Comparison of ENCODE assay signal across 1 cellular context in genomic region chr2:187395276-187396015, GRCh38.
TF ChIP-seq lines count a peak whose summit lies in the region.

No MANE protein-coding gene starts in this region.

TF ChIP-seq in GM12878, 131 proteins besides CTCF, POLR2A, EP300 and RAD21 (continued from another document):
- TF ChIP-seq RUNX3 (IDR thresholded peaks at IDR 0.05; ENCODE audit: low read length) (no peak), RBBP5 (conservative IDR thresholded peaks at IDR 0.05) (no peak), TBL1XR1 (IDR thresholded peaks at IDR 0.05; ENCODE audit: low read depth, low read length) (no peak), CBX3 (IDR thresholded peaks at IDR 0.05; ENCODE audit: borderline replicate concordance, low read depth) (no peak), ATF7 (IDR thresholded peaks at IDR 0.05; ENCODE audit: low read depth) (no peak), JUND (IDR thresholded peaks at IDR 0.05; ENCODE audit: low read depth, low read length) (no peak), BCL11A (IDR thresholded peaks at IDR 0.05; ENCODE audit: low read depth, low read length) (no peak)
- TF ChIP-seq, protein P1, sequence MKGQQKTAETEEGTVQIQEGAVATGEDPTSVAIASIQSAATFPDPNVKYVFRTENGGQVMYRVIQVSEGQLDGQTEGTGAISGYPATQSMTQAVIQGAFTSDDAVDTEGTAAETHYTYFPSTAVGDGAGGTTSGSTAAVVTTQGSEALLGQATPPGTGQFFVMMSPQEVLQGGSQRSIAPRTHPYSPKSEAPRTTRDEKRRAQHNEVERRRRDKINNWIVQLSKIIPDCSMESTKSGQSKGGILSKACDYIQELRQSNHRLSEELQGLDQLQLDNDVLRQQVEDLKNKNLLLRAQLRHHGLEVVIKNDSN (IDR thresholded peaks at IDR 0.05; ENCODE audit: borderline replicate concordance, extremely low read length, insufficient read depth, low read depth, low read length): no peak
- TF ChIP-seq, protein P2, sequence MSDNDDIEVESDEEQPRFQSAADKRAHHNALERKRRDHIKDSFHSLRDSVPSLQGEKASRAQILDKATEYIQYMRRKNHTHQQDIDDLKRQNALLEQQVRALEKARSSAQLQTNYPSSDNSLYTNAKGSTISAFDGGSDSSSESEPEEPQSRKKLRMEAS (IDR thresholded peaks at IDR 0.05; ENCODE audit: low read depth, low read length): no peak
- TF ChIP-seq, protein P3, sequence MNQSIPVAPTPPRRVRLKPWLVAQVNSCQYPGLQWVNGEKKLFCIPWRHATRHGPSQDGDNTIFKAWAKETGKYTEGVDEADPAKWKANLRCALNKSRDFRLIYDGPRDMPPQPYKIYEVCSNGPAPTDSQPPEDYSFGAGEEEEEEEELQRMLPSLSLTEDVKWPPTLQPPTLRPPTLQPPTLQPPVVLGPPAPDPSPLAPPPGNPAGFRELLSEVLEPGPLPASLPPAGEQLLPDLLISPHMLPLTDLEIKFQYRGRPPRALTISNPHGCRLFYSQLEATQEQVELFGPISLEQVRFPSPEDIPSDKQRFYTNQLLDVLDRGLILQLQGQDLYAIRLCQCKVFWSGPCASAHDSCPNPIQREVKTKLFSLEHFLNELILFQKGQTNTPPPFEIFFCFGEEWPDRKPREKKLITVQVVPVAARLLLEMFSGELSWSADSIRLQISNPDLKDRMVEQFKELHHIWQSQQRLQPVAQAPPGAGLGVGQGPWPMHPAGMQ (IDR thresholded peaks at IDR 0.05; ENCODE audit: borderline replicate concordance): no peak
- TF ChIP-seq, protein P4, sequence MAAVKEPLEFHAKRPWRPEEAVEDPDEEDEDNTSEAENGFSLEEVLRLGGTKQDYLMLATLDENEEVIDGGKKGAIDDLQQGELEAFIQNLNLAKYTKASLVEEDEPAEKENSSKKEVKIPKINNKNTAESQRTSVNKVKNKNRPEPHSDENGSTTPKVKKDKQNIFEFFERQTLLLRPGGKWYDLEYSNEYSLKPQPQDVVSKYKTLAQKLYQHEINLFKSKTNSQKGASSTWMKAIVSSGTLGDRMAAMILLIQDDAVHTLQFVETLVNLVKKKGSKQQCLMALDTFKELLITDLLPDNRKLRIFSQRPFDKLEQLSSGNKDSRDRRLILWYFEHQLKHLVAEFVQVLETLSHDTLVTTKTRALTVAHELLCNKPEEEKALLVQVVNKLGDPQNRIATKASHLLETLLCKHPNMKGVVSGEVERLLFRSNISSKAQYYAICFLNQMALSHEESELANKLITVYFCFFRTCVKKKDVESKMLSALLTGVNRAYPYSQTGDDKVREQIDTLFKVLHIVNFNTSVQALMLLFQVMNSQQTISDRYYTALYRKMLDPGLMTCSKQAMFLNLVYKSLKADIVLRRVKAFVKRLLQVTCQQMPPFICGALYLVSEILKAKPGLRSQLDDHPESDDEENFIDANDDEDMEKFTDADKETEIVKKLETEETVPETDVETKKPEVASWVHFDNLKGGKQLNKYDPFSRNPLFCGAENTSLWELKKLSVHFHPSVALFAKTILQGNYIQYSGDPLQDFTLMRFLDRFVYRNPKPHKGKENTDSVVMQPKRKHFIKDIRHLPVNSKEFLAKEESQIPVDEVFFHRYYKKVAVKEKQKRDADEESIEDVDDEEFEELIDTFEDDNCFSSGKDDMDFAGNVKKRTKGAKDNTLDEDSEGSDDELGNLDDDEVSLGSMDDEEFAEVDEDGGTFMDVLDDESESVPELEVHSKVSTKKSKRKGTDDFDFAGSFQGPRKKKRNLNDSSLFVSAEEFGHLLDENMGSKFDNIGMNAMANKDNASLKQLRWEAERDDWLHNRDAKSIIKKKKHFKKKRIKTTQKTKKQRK (IDR thresholded peaks at IDR 0.05; ENCODE audit: low read depth, low read length): no peak
